ENCODE assay signal across 20 cellular contexts in genomic region chr5:37791321-37791720, GRCh38. TPM values are rescaled to one million over a fixed set of nuclear protein-coding genes. Genes with fewer than 3 reads are reported as not detected.
DNase-seq lines count a peak whose midpoint lies in the region; ATAC-seq and TF ChIP-seq lines count a peak whose summit lies in the region.
"Had no signal": no experiment of that assay in that cellular context is flagged by ENCODE, and none has a peak within 500 bp of the region (broad histone marks: within the 10 kb centered on the region; RNA-seq: fewer than 3 reads in every experiment).

No MANE protein-coding gene starts in this region.

- H3K27me3 Mint-ChIP-seq in glutamatergic neuron (ENCODE audit: unreplicated experiment) = no peaks in the 10 kb centered on the region

- peaks cover 28% of the 10 kb centered on the region for H3K36me3 Mint-ChIP-seq in glutamatergic neuron (ENCODE audit: unreplicated experiment)
- H3K36me3 Mint-ChIP-seq: CD14-positive monocyte had no signal

- DNase-seq in DMS 273 (lab: John Stamatoyannopoulos, UW; ENCODE audit: unreplicated experiment) (peak; percentile 55), DMS 273 treated with DMSO at 0.1 percent for 48 hours (lab: John Stamatoyannopoulos, UW) (no peak), NCI-H2171 treated with DMSO at 0.1 percent for 48 hours (lab: John Stamatoyannopoulos, UW) (peak; percentile 80), glutamatergic neuron (no peak), NCI-H146 (lab: John Stamatoyannopoulos, UW) (no peak), smooth muscle cell (lab: John Stamatoyannopoulos, UW; ENCODE audit: unreplicated experiment) (no peak)
- DNase-seq: AML-193; CD4-positive, alpha-beta memory T cell; DMS53; DND-41; EL; GM23248 had no signal

- H4K20me1 ChIP-seq in smooth muscle cell (ENCODE audit: low read depth) = no peaks in the 10 kb centered on the region
- H4K20me1 ChIP-seq: BLaER1 had no signal

- H2AFZ ChIP-seq in smooth muscle cell (ENCODE audit: low read depth) = no peak overlapping the region
- H2AFZ ChIP-seq: GM23248 had no signal

- no peaks in the 10 kb centered on the region for H3K27me3 ChIP-seq in smooth muscle cell (ENCODE audit: low read depth)
- H3K27me3 ChIP-seq: BLaER1 had no signal

- TF ChIP-seq CTCF in glutamatergic neuron (IDR thresholded peaks at IDR 0.05; ENCODE audit: partially characterized antibody, unreplicated experiment) (no peak), smooth muscle cell (IDR thresholded peaks at IDR 0.05; ENCODE audit: borderline replicate concordance, insufficient read depth, poor library complexity, severe bottlenecking) (no peak)

- no peak overlapping the region for H3K4me2 ChIP-seq in smooth muscle cell
- H3K4me2 ChIP-seq: A549, BLaER1 had no signal

- no peaks in the 10 kb centered on the region for H3K36me3 ChIP-seq in smooth muscle cell (ENCODE audit: low read depth)
- H3K36me3 ChIP-seq: BLaER1, HAP-1 had no signal

- no peak overlapping the region for H3K27ac ChIP-seq in smooth muscle cell (ENCODE audit: low read depth)
- H3K27ac ChIP-seq: 22Rv1, A549, BLaER1, HL-60 had no signal

- H3K4me1 Mint-ChIP-seq in glutamatergic neuron (ENCODE audit: low read depth, unreplicated experiment) = peaks cover 10% of the 10 kb centered on the region
- H3K4me1 Mint-ChIP-seq: CD14-positive monocyte; CD4-positive, alpha-beta memory T cell had no signal

- WGBS in smooth muscle cell (ENCODE audit: low lambda C conversion rate) = 81% methylated on average over 2 of the region's 2 CpGs

- no peak overlapping the region for H3K4me3 Mint-ChIP-seq in glutamatergic neuron (ENCODE audit: unreplicated experiment)
- H3K4me3 Mint-ChIP-seq: CD14-positive monocyte; CD4-positive, alpha-beta memory T cell had no signal

- ATAC-seq in GM18868 (IDR thresholded peaks at IDR 0.05; ENCODE audit: unreplicated experiment) = no peak
- ATAC-seq: A549 had no signal

- no peaks in the 10 kb centered on the region for H3K79me2 ChIP-seq in smooth muscle cell (ENCODE audit: low read depth)

- H3K27ac Mint-ChIP-seq in glutamatergic neuron (ENCODE audit: unreplicated experiment) = peak overlapping the region; percentile 72
- H3K27ac Mint-ChIP-seq: CD4-positive, alpha-beta memory T cell had no signal

- no peak overlapping the region for H3K4me3 ChIP-seq in smooth muscle cell
- H3K4me3 ChIP-seq: A549, BLaER1, GM23248, HAP-1 had no signal

- no peaks in the 10 kb centered on the region for H3F3A ChIP-seq in smooth muscle cell (ENCODE audit: low read depth)

- H3K9me3 ChIP-seq in smooth muscle cell (replicated peaks; ENCODE audit: low read depth) = no peaks in the 10 kb centered on the region
- H3K9me3 ChIP-seq: HAP-1 had no signal

- H3K4me1 ChIP-seq in smooth muscle cell (ENCODE audit: low read depth) = no peaks in the 10 kb centered on the region
- H3K4me1 ChIP-seq: A549, BLaER1, HAP-1 had no signal

- H3K9ac ChIP-seq in smooth muscle cell (ENCODE audit: low read depth) = no peak overlapping the region
- H3K9ac ChIP-seq: BLaER1, GM23248 had no signal

- peaks cover 12% of the 10 kb centered on the region for H3K9me3 Mint-ChIP-seq in glutamatergic neuron (ENCODE audit: unreplicated experiment)

RNA-seq across cellular contexts. Expression of gene GDNF, which starts 48.5 kb away (rescaled TPM):
- 0.51 TPM for total RNA-seq in glutamatergic neuron (ENCODE audit: unreplicated experiment)
- 18.8 and 20.8 TPM in 2 replicates for total RNA-seq in smooth muscle cell
- 11.5 and 12.9 TPM in 2 replicates for polyA plus RNA-seq in smooth muscle cell
- total RNA-seq: CD4-positive, alpha-beta memory T cell; H4 had no signal
- polyA plus RNA-seq: CD14-positive monocyte; CD4-positive, alpha-beta memory T cell had no signal

Comparison
In these comparisons a context has a peak if more than half of its experiments do, and no peak if none do; other contexts are left out.
1. DNase-seq: peak in DMS 273 (single experiment) and NCI-H2171 treated with DMSO at 0.1 percent for 48 hours (single experiment); none in DMS 273 treated with DMSO at 0.1 percent for 48 hours (single experiment), glutamatergic neuron (single experiment), NCI-H146 (single experiment) and smooth muscle cell (single experiment).
2. RNA of gene GDNF, which starts 48.5 kb away (total RNA-seq): 18.8 to 20.8 TPM in smooth muscle cell; 0.51 TPM in glutamatergic neuron (single experiment); every median in the first group is over 10 times any median in the second.